In genomic region chr5:2288466-2288865, GRCh38 we compare ENCODE assay signal across 9 cellular contexts.
"Had no signal": no experiment of that assay in that cellular context is flagged by ENCODE, and none has a peak within 500 bp of the region (broad histone marks: within the 10 kb centered on the region; RNA-seq: fewer than 3 reads in every experiment).

No MANE protein-coding gene starts in this region.

- H3K4me3 Mint-ChIP-seq: GM23338, H9, HFFc6 had no signal

- ATAC-seq: GM23338, HCT116 had no signal

- H3K4me1 Mint-ChIP-seq: GM23338, H9 had no signal

- H3K4me1 ChIP-seq: HAP-1 had no signal

- H3K9me3 ChIP-seq: HAP-1 had no signal

- H3K27ac ChIP-seq: GM23248 had no signal

- H3K4me3 ChIP-seq: GM23248, GM23338, HAP-1 had no signal

- H3K36me3 ChIP-seq: HAP-1 had no signal

- H3K27ac Mint-ChIP-seq: GM23338, H9, HFFc6 had no signal

- DNase-seq: GM23248, GOT3, H7, H9, HCEC 1CT, HFFc6 had no signal
